Comparison of ENCODE assay signal across 2 cellular contexts in the genomic region with DNA sequence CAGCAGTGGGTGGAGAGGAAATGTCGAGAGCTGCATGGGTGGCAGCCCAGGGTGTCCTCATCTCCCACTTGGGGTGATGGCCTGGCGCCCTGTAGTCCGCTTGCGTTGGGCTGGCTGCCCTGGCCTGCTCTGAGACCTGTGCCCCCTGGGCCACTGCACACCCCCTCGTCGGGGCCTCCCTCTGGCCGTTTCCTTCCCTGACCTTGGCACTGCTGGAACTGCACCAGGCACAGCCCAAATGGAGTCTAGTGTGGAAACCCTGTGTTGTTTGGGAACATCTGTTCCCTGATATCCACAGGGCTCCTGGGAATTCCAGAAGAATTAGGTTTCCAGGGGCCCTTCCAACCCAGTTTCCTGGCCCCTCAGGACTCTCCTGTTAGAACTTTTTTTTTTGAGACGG.
A peak's percentile ranks its signal among the peaks of the same experiment; 100 is the strongest.
TF ChIP-seq lines count a peak whose summit lies in the region.

No MANE protein-coding gene starts in this region.

TF ChIP-seq in HEK293, 187 proteins besides CTCF, POLR2A, EP300 and RAD21:
- no peak for TF ChIP-seq ZNF677 (tag by site-specific recombination; IDR thresholded peaks at IDR 0.05)
- 0 out of 2 replicates have a peak, but pooled peaks have one; percentile 3 for TF ChIP-seq ZIC2 (tag by site-specific recombination; IDR thresholded peaks at IDR 0.05)

TF ChIP-seq in HepG2, 621 proteins besides CTCF, POLR2A, EP300 and RAD21:
- TF ChIP-seq, protein P1, sequence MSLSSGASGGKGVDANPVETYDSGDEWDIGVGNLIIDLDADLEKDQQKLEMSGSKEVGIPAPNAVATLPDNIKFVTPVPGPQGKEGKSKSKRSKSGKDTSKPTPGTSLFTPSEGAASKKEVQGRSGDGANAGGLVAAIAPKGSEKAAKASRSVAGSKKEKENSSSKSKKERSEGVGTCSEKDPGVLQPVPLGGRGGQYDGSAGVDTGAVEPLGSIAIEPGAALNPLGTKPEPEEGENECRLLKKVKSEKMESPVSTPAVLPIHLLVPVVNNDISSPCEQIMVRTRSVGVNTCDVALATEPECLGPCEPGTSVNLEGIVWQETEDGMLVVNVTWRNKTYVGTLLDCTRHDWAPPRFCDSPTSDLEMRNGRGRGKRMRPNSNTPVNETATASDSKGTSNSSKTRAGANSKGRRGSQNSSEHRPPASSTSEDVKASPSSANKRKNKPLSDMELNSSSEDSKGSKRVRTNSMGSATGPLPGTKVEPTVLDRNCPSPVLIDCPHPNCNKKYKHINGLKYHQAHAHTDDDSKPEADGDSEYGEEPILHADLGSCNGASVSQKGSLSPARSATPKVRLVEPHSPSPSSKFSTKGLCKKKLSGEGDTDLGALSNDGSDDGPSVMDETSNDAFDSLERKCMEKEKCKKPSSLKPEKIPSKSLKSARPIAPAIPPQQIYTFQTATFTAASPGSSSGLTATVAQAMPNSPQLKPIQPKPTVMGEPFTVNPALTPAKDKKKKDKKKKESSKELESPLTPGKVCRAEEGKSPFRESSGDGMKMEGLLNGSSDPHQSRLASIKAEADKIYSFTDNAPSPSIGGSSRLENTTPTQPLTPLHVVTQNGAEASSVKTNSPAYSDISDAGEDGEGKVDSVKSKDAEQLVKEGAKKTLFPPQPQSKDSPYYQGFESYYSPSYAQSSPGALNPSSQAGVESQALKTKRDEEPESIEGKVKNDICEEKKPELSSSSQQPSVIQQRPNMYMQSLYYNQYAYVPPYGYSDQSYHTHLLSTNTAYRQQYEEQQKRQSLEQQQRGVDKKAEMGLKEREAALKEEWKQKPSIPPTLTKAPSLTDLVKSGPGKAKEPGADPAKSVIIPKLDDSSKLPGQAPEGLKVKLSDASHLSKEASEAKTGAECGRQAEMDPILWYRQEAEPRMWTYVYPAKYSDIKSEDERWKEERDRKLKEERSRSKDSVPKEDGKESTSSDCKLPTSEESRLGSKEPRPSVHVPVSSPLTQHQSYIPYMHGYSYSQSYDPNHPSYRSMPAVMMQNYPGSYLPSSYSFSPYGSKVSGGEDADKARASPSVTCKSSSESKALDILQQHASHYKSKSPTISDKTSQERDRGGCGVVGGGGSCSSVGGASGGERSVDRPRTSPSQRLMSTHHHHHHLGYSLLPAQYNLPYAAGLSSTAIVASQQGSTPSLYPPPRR (CRISPR knock-in tag; IDR thresholded peaks at IDR 0.05; ENCODE audit: borderline replicate concordance) = no peak
- TF ChIP-seq, protein P2, sequence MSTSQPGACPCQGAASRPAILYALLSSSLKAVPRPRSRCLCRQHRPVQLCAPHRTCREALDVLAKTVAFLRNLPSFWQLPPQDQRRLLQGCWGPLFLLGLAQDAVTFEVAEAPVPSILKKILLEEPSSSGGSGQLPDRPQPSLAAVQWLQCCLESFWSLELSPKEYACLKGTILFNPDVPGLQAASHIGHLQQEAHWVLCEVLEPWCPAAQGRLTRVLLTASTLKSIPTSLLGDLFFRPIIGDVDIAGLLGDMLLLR (CRISPR knock-in tag; IDR thresholded peaks at IDR 0.05) = no peak
- TF ChIP-seq, protein P3, sequence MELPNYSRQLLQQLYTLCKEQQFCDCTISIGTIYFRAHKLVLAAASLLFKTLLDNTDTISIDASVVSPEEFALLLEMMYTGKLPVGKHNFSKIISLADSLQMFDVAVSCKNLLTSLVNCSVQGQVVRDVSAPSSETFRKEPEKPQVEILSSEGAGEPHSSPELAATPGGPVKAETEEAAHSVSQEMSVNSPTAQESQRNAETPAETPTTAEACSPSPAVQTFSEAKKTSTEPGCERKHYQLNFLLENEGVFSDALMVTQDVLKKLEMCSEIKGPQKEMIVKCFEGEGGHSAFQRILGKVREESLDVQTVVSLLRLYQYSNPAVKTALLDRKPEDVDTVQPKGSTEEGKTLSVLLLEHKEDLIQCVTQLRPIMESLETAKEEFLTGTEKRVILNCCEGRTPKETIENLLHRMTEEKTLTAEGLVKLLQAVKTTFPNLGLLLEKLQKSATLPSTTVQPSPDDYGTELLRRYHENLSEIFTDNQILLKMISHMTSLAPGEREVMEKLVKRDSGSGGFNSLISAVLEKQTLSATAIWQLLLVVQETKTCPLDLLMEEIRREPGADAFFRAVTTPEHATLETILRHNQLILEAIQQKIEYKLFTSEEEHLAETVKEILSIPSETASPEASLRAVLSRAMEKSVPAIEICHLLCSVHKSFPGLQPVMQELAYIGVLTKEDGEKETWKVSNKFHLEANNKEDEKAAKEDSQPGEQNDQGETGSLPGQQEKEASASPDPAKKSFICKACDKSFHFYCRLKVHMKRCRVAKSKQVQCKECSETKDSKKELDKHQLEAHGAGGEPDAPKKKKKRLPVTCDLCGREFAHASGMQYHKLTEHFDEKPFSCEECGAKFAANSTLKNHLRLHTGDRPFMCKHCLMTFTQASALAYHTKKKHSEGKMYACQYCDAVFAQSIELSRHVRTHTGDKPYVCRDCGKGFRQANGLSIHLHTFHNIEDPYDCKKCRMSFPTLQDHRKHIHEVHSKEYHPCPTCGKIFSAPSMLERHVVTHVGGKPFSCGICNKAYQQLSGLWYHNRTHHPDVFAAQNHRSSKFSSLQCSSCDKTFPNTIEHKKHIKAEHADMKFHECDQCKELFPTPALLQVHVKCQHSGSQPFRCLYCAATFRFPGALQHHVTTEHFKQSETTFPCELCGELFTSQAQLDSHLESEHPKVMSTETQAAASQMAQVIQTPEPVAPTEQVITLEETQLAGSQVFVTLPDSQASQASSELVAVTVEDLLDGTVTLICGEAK (IDR thresholded peaks at IDR 0.05) = no peak
- TF ChIP-seq, protein P3 (CRISPR knock-in tag; IDR thresholded peaks at IDR 0.05) = no peak
- no peak for TF ChIP-seq ZNF713 (CRISPR knock-in tag; IDR thresholded peaks at IDR 0.05)
- TF ChIP-seq, protein P4, sequence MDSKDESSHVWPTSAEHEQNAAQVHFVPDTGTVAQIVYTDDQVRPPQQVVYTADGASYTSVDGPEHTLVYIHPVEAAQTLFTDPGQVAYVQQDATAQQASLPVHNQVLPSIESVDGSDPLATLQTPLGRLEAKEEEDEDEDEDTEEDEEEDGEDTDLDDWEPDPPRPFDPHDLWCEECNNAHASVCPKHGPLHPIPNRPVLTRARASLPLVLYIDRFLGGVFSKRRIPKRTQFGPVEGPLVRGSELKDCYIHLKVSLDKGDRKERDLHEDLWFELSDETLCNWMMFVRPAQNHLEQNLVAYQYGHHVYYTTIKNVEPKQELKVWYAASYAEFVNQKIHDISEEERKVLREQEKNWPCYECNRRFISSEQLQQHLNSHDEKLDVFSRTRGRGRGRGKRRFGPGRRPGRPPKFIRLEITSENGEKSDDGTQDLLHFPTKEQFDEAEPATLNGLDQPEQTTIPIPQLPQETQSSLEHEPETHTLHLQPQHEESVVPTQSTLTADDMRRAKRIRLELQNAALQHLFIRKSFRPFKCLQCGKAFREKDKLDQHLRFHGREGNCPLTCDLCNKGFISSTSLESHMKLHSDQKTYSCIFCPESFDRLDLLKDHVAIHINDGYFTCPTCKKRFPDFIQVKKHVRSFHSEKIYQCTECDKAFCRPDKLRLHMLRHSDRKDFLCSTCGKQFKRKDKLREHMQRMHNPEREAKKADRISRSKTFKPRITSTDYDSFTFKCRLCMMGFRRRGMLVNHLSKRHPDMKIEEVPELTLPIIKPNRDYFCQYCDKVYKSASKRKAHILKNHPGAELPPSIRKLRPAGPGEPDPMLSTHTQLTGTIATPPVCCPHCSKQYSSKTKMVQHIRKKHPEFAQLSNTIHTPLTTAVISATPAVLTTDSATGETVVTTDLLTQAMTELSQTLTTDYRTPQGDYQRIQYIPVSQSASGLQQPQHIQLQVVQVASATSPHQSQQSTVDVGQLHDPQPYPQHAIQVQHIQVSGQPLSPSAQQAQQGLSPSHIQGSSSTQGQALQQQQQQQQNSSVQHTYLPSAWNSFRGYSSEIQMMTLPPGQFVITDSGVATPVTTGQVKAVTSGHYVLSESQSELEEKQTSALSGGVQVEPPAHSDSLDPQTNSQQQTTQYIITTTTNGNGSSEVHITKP (CRISPR knock-in tag; IDR thresholded peaks at IDR 0.05; ENCODE audit: low read depth) = no peak
